8 cellular contexts compared by ENCODE assay signal in the genomic region with DNA sequence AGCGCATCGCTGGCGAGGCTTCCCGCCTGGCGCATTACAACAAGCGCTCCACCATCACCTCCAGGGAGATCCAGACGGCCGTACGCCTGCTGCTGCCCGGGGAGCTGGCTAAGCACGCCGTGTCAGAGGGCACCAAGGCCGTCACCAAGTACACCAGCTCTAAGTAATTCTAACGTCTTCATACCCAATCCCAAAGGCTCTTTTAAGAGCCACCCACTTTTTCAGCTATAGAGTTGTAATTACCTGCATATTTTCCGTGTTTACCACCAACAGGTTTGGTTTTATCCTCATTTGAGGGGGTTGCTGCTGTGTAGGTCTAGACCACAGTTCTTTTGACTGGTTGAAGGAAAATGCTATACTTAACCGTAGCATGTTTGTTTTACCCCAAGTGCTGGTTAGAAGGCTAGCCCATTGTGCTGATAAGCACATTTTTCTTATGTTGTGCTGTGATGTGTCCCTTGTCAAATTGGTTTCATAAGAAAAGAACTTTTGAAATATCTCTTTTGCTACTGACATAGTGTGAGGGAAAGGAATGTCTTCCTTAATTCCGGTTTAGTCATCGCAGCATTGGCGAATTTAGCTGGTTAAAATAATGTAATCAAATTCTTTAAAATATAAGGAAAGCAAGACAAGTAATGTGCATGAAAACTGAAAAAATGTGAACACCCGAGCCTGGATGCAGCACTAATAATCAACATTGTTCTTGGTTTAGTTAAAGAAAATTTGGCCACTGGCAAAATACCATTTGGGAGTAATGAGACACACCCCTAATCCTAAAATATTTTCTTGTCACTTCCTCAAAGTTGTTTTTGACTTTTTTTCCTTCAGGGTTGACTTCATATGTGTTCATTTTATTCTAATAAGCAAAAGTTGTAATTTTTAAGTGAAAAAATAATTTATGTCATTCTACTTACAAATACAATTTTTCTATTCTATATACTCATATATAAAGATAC.
DNase-seq lines count a peak whose midpoint lies in the region; ATAC-seq and TF ChIP-seq lines count a peak whose summit lies in the region.

No MANE protein-coding gene starts in this region.

- H3K4me3 ChIP-seq in CD4-positive, alpha-beta memory T cell (ENCODE audit: low read length in 2 of 2), result peak overlapping the region; percentile 53 to 83
- peak overlapping the region; percentile 54 for H3K4me3 ChIP-seq in IMR-90 (ENCODE audit: insufficient read depth, low read depth, low read length)
- H3K4me3 ChIP-seq in WI38 (ENCODE audit: low read depth, low read length), result peak overlapping the region; percentile 81
- peak overlapping the region in 9 of 10 donors; percentile 45 to 75 (median 65) for H3K4me3 ChIP-seq in heart right ventricle
- H3K4me3 ChIP-seq in skin epidermis, result peak overlapping the region; percentile 37 to 65 (median 56)

- POLR2A ChIA-PET in CD4-positive, alpha-beta memory T cell (lab: Charles Lee; ENCODE audit: partially characterized antibody), result interaction anchor here (0.6 to 25.6 kb wide), 48 partner anchors 6 to 1694 kb away, joined by 3 to 2476 read pairs (median 14); partner anchors contain the start of genes HFE and HMGN4
- POLR2A ChIA-PET in IMR-90 (lab: Charles Lee; ENCODE audit: unreplicated experiment), result interaction anchor here (0.6 to 6.5 kb wide), 14 partner anchors 12 to 947 kb away, joined by 3 to 50 read pairs (median 4); a partner anchor contains a TSS

- H2AK9ac ChIP-seq in IMR-90 (replicated peaks; ENCODE audit: low read depth, low read length, poor library complexity), result no peak overlapping the region

- H3K36me3 Mint-ChIP-seq in CD4-positive, alpha-beta memory T cell, result peaks cover 0 to 33% of the 10 kb centered on the region in 2 donors

- peak overlapping the region; percentile 89 for H3K4me2 ChIP-seq in IMR-90 (ENCODE audit: low read depth, low read length)

- H3K4me3 Mint-ChIP-seq in CD4-positive, alpha-beta memory T cell, result peak overlapping the region; percentile 94 to 99 (median 97)

- peaks cover 0 to 15% (median 0%) of the 10 kb centered on the region in 8 donors for H3K9me3 Mint-ChIP-seq in CD4-positive, alpha-beta memory T cell

- H3K79me1 ChIP-seq in IMR-90 (ENCODE audit: low read depth in 1 of 2, low read length in 2 of 2), result peaks cover 0 to 6% of the 10 kb centered on the region in 2 experiments; a peak in 1 of 4 replicates

- peaks cover 0 to 3% of the 10 kb centered on the region in 2 donors for H3K27me3 Mint-ChIP-seq in CD4-positive, alpha-beta memory T cell

- DNase-seq in CD4-positive, alpha-beta memory T cell, result peak in 1 of 5 donors; percentile 15
- peak; percentile 38 for DNase-seq in IMR-90
- no peak for DNase-seq in heart right ventricle
- no peak for DNase-seq in occipital lobe (lab: John Stamatoyannopoulos, UW)

- H3K4me1 ChIP-seq in CD4-positive, alpha-beta memory T cell (ENCODE audit: insufficient read depth, low read length), result peaks cover 40% of the 10 kb centered on the region
- H3K4me1 ChIP-seq in IMR-90 (ENCODE audit: control insufficient read depth, insufficient read depth, low read length), result no peaks in the 10 kb centered on the region; the same call in 1 of the 2 replicates
- H3K4me1 ChIP-seq in heart right ventricle, result peaks cover 0 to 64% (median 25%) of the 10 kb centered on the region in 9 donors

- peaks cover 12% of the 10 kb centered on the region for H4K20me1 ChIP-seq in IMR-90 (ENCODE audit: insufficient read depth, low read length)

- peak overlapping the region; percentile 28 for H3K4ac ChIP-seq in IMR-90 (ENCODE audit: low read depth, low read length)

- H2BK20ac ChIP-seq in IMR-90 (ENCODE audit: low read depth, low read length), result no peak overlapping the region; the same call in 1 of the 2 replicates

- H3K9ac ChIP-seq in IMR-90 (ENCODE audit: low read depth, low read length), result peak overlapping the region; percentile 2

- peaks cover 26 to 45% (median 37%) of the 10 kb centered on the region in 4 donors for H3K4me1 Mint-ChIP-seq in CD4-positive, alpha-beta memory T cell

- no peak overlapping the region for H2BK15ac ChIP-seq in IMR-90 (ENCODE audit: low read depth, low read length)

- peak overlapping the region; percentile 26; the same call in 1 of the 2 replicates for H3K18ac ChIP-seq in IMR-90 (ENCODE audit: low read depth, low read length)

- H3K27ac ChIP-seq in CD4-positive, alpha-beta memory T cell (ENCODE audit: low read depth, low read length), result peak overlapping the region; percentile 84
- H3K27ac ChIP-seq in IMR-90 (ENCODE audit: insufficient read depth, low read length), result peak overlapping the region; percentile 12
- peak overlapping the region in 9 of 10 donors; percentile 62 to 91 (median 87) for H3K27ac ChIP-seq in heart right ventricle
- H3K27ac ChIP-seq in skin epidermis, result peak overlapping the region in 18 of 21 experiments; percentile 21 to 88 (median 64)

- H3K56ac ChIP-seq in IMR-90 (ENCODE audit: extremely low read depth, insufficient read depth, low read length), result peak overlapping the region; percentile 57

- H2AK5ac ChIP-seq in IMR-90 (ENCODE audit: low read depth, low read length), result peak overlapping the region; percentile 2; the same call in 1 of the 2 replicates

- H3K9me1 ChIP-seq in IMR-90 (ENCODE audit: insufficient read depth, low read length), result no peaks in the 10 kb centered on the region

- CTCF ChIA-PET in CD4-positive, alpha-beta memory T cell (lab: Charles Lee; ENCODE audit: partially characterized antibody), result interaction anchor here (1.1 to 6.2 kb wide), 13 partner anchors 12 to 174 kb away, joined by 3 to 63 read pairs (median 32); a partner anchor contains a TSS
- CTCF ChIA-PET in IMR-90 (lab: Yijun Ruan, JAX), result interaction anchor here (1.0 kb wide), 1 partner anchor 17 kb away, joined by 4 read pairs; a partner anchor contains a TSS

- no peak for TF ChIP-seq CTCF in IMR-90 (conservative IDR thresholded peaks at IDR 0.05; ENCODE audit: low read depth, low read length)
- TF ChIP-seq CTCF in WI38 (IDR thresholded peaks at IDR 0.05; ENCODE audit: low read depth, low read length), result no peak
- TF ChIP-seq CTCF in heart right ventricle (IDR thresholded peaks at IDR 0.05), result no peak

- H4K8ac ChIP-seq in IMR-90 (ENCODE audit: low read depth in 2 of 2, low read length in 2 of 2), result peak overlapping the region in 1 of 2 experiments; percentile 4; a peak in 1 of 4 replicates

- H3K14ac ChIP-seq in IMR-90 (replicated peaks; ENCODE audit: low read depth, low read length), result no peak overlapping the region; the same call in 1 of the 2 replicates

- in situ Hi-C loops in IMR-90 (cut with MboI; ENCODE audit: low sequenced_read_pairs), result loop anchor here (25.0 kb wide), 2 partner anchors 937 to 1637 kb away; a partner anchor contains a TSS

- peak overlapping the region; percentile 4; the same call in 1 of the 2 replicates for H4K91ac ChIP-seq in IMR-90 (ENCODE audit: insufficient read depth, low read depth, low read length)

- intact Hi-C loops in CD4-positive, alpha-beta memory T cell (cut with micrococcal nuclease), result loop anchor here (1.0 to 5.0 kb wide), 10 partner anchors 16 to 1692 kb away; a partner anchor contains a TSS
- intact Hi-C loops in IMR-90 (cut with micrococcal nuclease), result loop anchor here (5.0 kb wide), 2 partner anchors 168 to 932 kb away; a partner anchor contains a TSS
- intact Hi-C loops in heart right ventricle (cut with DNase I), result loop anchor here in 5 of 10 donors (2.0 to 10.0 kb wide), 8 partner anchors 43 to 335 kb away; partner anchors contain the start of gene HMGN4 (in 1 of the 5)

- H2BK120ac ChIP-seq in IMR-90 (ENCODE audit: low read depth, low read length), result peak overlapping the region; percentile 17

- BruUV-seq in IMR-90 (replicated peaks; lab: Mats Ljungman, UMichigan), result TSS peak; percentile 79

- peak overlapping the region; percentile 67 for H2BK5ac ChIP-seq in IMR-90 (ENCODE audit: low read depth, low read length, poor library complexity, severe bottlenecking)

- peak; percentile 2 for ATAC-seq in IMR-90 (ENCODE audit: low read depth)
- ATAC-seq in heart right ventricle, result no peak
- no peak for ATAC-seq in GM21526 (IDR thresholded peaks at IDR 0.05; ENCODE audit: low FRiP score, unreplicated experiment)
- no peak for ATAC-seq in GM21515 (IDR thresholded peaks at IDR 0.05; ENCODE audit: unreplicated experiment)

- H3K23ac ChIP-seq in IMR-90 (ENCODE audit: low read depth, low read length), result peak overlapping the region; percentile 3

- dilution Hi-C loops in IMR-90 (cut with HindIII; ENCODE audit: low sequenced_read_pairs, unreplicated experiment), result no loop called here

- H4K5ac ChIP-seq in IMR-90 (ENCODE audit: low read depth, low read length), result peak overlapping the region; percentile 15; the same call in 1 of the 2 replicates

- TF ChIP-seq RAD21 in IMR-90 (IDR thresholded peaks at IDR 0.05; ENCODE audit: low read length), result no peak

- WGBS in IMR-90 (ENCODE audit: extremely low coverage in 2 of 2, insufficient read length in 1 of 2), 2 experiments, result 0% methylated on average over 5 of the region's 20 CpGs; no CpG with 5 or more reads in 1 of the 2 experiments
- 7 to 10% methylated on average over 20 of the region's 20 CpGs for WGBS in heart right ventricle, 2 donors

- H3K36me3 ChIP-seq in CD4-positive, alpha-beta memory T cell (ENCODE audit: insufficient read depth, low read length), result no peaks in the 10 kb centered on the region
- H3K36me3 ChIP-seq in IMR-90 (ENCODE audit: control insufficient read depth, insufficient read depth, low read length) (no peaks in the 10 kb centered on the region), heart right ventricle (no peaks in the 10 kb centered on the region)

- H3K27ac Mint-ChIP-seq in CD4-positive, alpha-beta memory T cell, result peak overlapping the region; percentile 91 to 100 (median 98)

- no peaks in the 10 kb centered on the region for H3K9me3 ChIP-seq in CD4-positive, alpha-beta memory T cell (ENCODE audit: control insufficient read depth in 1 of 2, low read length in 2 of 2)
- no peaks in the 10 kb centered on the region for H3K9me3 ChIP-seq in IMR-90 (ENCODE audit: control insufficient read depth, insufficient read depth, low read length)
- H3K9me3 ChIP-seq in heart right ventricle, result no peaks in the 10 kb centered on the region

- H2AFZ ChIP-seq in IMR-90 (replicated peaks; ENCODE audit: low read length, poor library complexity), result peak overlapping the region; percentile 40

- TF ChIP-seq POLR2A in IMR-90 (IDR thresholded peaks at IDR 0.05; ENCODE audit: low read depth, low read length), result no peak

- no peaks in the 10 kb centered on the region for H3K27me3 ChIP-seq in CD4-positive, alpha-beta memory T cell (ENCODE audit: insufficient read depth, low read length)
- H3K27me3 ChIP-seq in IMR-90 (ENCODE audit: control insufficient read depth, insufficient read depth, low read length) (no peaks in the 10 kb centered on the region), heart right ventricle (peaks cover 0 to 44% (median 0%) of the 10 kb centered on the region in 7 donors)

TF ChIP-seq in IMR-90, 13 proteins besides CTCF, POLR2A, EP300 and RAD21:
- TF ChIP-seq CEBPB (IDR thresholded peaks at IDR 0.05; ENCODE audit: low read depth, low read length) (no peak), SMC3 (IDR thresholded peaks at IDR 0.05; ENCODE audit: low read depth, low read length) (no peak), NFE2L2 (IDR thresholded peaks at IDR 0.05; ENCODE audit: low read depth, low read length) (no peak), MAFK (IDR thresholded peaks at IDR 0.05; ENCODE audit: low read depth, low read length) (peak; percentile 52)

Comparison
In these comparisons a context has a peak if more than half of its experiments do, and no peak if none do; other contexts are left out.
1. H3K27ac ChIP-seq: peak in every context shown above with its lines; median percentile 87 in heart right ventricle; 84 in CD4-positive, alpha-beta memory T cell; 64 in skin epidermis; 12 in IMR-90.